In genomic region chr16:8126313-8126712, GRCh38 we compare ENCODE assay signal across 1 cellular context.
TF ChIP-seq lines count a peak whose summit lies in the region.

No MANE protein-coding gene starts in this region.

TF ChIP-seq in K562, 482 proteins besides CTCF, POLR2A, EP300 and RAD21 (continued from another document):
- TF ChIP-seq ZMIZ1 (IDR thresholded peaks at IDR 0.05; ENCODE audit: low read depth in 2 of 2, low read length in 2 of 2) (no peak), ZNF655 (CRISPR knock-in tag; IDR thresholded peaks at IDR 0.05) (no peak), ZNF431 (CRISPR knock-in tag; IDR thresholded peaks at IDR 0.05) (no peak), TFE3 (CRISPR knock-in tag; IDR thresholded peaks at IDR 0.05) (no peak), YY1 (IDR thresholded peaks at IDR 0.05; ENCODE audit: borderline replicate concordance in 1 of 3, control insufficient read depth in 1 of 3, extremely low read depth in 1 of 3, insufficient read depth in 3 of 3, insufficient read length in 1 of 3, insufficient replicate concordance in 2 of 3, low read depth in 1 of 3, low read length in 2 of 3) (peak in 1 of 3 experiments; percentile 69), FOXA1 (IDR thresholded peaks at IDR 0.05; ENCODE audit: borderline replicate concordance) (no peak), CEBPB (tag; IDR thresholded peaks at IDR 0.05) (0 out of 2 replicates have a peak, but pooled peaks have one; percentile 10), TRIM24 (IDR thresholded peaks at IDR 0.05) (peak in 1 of 2 experiments; percentile 35; a peak in 1 of 4 replicates), DPF2 (IDR thresholded peaks at IDR 0.05) (no peak), MBD2 (IDR thresholded peaks at IDR 0.05; ENCODE audit: borderline replicate concordance, low read depth) (no peak), ZNF778 (CRISPR knock-in tag; IDR thresholded peaks at IDR 0.05) (no peak), ZKSCAN1 (IDR thresholded peaks at IDR 0.05; ENCODE audit: low read depth, low read length) (no peak), ZNF76 (CRISPR knock-in tag; IDR thresholded peaks at IDR 0.05; ENCODE audit: borderline replicate concordance) (no peak), THRAP3 (IDR thresholded peaks at IDR 0.05; ENCODE audit: borderline replicate concordance) (no peak), SP1 (CRISPR knock-in tag; IDR thresholded peaks at IDR 0.05) (no peak), SPI1 (IDR thresholded peaks at IDR 0.05; ENCODE audit: borderline replicate concordance, low read depth, low read length) (no peak), USF1 (CRISPR knock-in tag; IDR thresholded peaks at IDR 0.05) (peak; percentile 77), BACH1 (tag; IDR thresholded peaks at IDR 0.05) (no peak), ZFX (CRISPR knock-in tag; IDR thresholded peaks at IDR 0.05) (no peak), MED1 (CRISPR knock-in tag; IDR thresholded peaks at IDR 0.05; ENCODE audit: borderline replicate concordance) (no peak), SAFB2 (IDR thresholded peaks at IDR 0.05; ENCODE audit: borderline replicate concordance, low read depth, low read length, severe bottlenecking) (no peak), CHAMP1 (IDR thresholded peaks at IDR 0.05) (no peak), CLOCK (CRISPR knock-in tag; IDR thresholded peaks at IDR 0.05; ENCODE audit: borderline replicate concordance) (no peak), CBX3 (IDR thresholded peaks at IDR 0.05; ENCODE audit: borderline replicate concordance in 1 of 2, low read length in 2 of 2) (peak in 1 of 2 experiments; percentile 69; a peak in 1 of 3 replicates)
- TF ChIP-seq, protein P1, sequence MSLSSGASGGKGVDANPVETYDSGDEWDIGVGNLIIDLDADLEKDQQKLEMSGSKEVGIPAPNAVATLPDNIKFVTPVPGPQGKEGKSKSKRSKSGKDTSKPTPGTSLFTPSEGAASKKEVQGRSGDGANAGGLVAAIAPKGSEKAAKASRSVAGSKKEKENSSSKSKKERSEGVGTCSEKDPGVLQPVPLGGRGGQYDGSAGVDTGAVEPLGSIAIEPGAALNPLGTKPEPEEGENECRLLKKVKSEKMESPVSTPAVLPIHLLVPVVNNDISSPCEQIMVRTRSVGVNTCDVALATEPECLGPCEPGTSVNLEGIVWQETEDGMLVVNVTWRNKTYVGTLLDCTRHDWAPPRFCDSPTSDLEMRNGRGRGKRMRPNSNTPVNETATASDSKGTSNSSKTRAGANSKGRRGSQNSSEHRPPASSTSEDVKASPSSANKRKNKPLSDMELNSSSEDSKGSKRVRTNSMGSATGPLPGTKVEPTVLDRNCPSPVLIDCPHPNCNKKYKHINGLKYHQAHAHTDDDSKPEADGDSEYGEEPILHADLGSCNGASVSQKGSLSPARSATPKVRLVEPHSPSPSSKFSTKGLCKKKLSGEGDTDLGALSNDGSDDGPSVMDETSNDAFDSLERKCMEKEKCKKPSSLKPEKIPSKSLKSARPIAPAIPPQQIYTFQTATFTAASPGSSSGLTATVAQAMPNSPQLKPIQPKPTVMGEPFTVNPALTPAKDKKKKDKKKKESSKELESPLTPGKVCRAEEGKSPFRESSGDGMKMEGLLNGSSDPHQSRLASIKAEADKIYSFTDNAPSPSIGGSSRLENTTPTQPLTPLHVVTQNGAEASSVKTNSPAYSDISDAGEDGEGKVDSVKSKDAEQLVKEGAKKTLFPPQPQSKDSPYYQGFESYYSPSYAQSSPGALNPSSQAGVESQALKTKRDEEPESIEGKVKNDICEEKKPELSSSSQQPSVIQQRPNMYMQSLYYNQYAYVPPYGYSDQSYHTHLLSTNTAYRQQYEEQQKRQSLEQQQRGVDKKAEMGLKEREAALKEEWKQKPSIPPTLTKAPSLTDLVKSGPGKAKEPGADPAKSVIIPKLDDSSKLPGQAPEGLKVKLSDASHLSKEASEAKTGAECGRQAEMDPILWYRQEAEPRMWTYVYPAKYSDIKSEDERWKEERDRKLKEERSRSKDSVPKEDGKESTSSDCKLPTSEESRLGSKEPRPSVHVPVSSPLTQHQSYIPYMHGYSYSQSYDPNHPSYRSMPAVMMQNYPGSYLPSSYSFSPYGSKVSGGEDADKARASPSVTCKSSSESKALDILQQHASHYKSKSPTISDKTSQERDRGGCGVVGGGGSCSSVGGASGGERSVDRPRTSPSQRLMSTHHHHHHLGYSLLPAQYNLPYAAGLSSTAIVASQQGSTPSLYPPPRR (CRISPR knock-in tag; IDR thresholded peaks at IDR 0.05; ENCODE audit: borderline replicate concordance): no peak
- TF ChIP-seq, protein P2, sequence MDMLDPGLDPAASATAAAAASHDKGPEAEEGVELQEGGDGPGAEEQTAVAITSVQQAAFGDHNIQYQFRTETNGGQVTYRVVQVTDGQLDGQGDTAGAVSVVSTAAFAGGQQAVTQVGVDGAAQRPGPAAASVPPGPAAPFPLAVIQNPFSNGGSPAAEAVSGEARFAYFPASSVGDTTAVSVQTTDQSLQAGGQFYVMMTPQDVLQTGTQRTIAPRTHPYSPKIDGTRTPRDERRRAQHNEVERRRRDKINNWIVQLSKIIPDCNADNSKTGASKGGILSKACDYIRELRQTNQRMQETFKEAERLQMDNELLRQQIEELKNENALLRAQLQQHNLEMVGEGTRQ (CRISPR knock-in tag; IDR thresholded peaks at IDR 0.05): peak; percentile 45
- TF ChIP-seq, protein P3, sequence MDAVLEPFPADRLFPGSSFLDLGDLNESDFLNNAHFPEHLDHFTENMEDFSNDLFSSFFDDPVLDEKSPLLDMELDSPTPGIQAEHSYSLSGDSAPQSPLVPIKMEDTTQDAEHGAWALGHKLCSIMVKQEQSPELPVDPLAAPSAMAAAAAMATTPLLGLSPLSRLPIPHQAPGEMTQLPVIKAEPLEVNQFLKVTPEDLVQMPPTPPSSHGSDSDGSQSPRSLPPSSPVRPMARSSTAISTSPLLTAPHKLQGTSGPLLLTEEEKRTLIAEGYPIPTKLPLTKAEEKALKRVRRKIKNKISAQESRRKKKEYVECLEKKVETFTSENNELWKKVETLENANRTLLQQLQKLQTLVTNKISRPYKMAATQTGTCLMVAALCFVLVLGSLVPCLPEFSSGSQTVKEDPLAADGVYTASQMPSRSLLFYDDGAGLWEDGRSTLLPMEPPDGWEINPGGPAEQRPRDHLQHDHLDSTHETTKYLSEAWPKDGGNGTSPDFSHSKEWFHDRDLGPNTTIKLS (IDR thresholded peaks at IDR 0.05; ENCODE audit: borderline replicate concordance, low read depth): no peak
TF ChIP-seq in K562: peak in this region for 6.
